8 cellular contexts compared by ENCODE assay signal in genomic region chr3:140931-141330, GRCh38.
"Had no signal": no experiment of that assay in that cellular context is flagged by ENCODE, and none has a peak within 500 bp of the region (broad histone marks: within the 10 kb centered on the region; RNA-seq: fewer than 3 reads in every experiment).

No MANE protein-coding gene starts in this region.

- H3K4me3 ChIP-seq: GM12878 had no signal

- ATAC-seq: GM12878 had no signal

- DNase-seq: GDM1, GF-D8 had no signal

- FAIRE-seq: G401.6, GM12878, GM12891, GM12892, GM18507, GM19239 had no signal
